In the genomic region with DNA sequence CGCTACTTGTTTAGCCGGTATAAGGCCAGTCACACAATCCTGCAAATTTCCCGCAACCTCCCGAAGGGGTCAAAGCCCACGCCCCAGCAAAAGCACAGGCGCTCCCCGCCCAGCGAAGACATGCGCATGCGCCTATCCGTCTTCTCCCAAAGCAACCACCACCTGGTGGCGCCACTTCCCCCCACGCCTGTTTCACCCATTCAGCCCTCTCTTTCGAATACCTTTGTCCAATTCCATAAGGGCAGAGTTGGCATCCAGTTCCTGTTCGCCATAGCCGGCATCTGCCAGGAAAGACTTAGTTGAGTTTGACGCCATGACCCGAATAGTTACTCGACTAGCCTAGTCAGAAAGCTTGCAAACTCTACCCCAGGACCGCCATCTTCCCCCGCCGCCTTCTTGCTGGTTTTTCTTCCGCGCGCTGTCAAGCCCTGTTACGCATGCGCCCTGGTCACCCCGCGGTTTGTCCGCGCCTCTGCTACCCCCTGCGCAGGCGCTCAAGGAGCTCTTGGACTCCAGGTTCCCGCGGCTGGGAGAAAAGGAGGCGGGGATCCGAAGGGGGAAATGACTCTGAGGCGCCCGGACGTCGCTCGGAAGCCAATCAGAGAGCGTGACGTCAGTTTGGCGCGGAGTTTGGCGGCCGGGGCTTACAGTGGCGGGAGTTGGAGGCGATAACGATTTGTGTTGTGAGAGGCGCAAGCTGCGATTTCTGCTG, we compare ENCODE assay signal across 1 cellular context.
A peak's percentile ranks its signal among the peaks of the same experiment; 100 is the strongest.
TF ChIP-seq lines count a peak whose summit lies in the region.

A gene with protein sequence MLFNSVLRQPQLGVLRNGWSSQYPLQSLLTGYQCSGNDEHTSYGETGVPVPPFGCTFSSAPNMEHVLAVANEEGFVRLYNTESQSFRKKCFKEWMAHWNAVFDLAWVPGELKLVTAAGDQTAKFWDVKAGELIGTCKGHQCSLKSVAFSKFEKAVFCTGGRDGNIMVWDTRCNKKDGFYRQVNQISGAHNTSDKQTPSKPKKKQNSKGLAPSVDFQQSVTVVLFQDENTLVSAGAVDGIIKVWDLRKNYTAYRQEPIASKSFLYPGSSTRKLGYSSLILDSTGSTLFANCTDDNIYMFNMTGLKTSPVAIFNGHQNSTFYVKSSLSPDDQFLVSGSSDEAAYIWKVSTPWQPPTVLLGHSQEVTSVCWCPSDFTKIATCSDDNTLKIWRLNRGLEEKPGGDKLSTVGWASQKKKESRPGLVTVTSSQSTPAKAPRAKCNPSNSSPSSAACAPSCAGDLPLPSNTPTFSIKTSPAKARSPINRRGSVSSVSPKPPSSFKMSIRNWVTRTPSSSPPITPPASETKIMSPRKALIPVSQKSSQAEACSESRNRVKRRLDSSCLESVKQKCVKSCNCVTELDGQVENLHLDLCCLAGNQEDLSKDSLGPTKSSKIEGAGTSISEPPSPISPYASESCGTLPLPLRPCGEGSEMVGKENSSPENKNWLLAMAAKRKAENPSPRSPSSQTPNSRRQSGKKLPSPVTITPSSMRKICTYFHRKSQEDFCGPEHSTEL (plus strand): TSS at position 626 of the 712 bp plus-strand sequence. CDS start 143 bp downstream, outside the sequence.
A gene with protein sequence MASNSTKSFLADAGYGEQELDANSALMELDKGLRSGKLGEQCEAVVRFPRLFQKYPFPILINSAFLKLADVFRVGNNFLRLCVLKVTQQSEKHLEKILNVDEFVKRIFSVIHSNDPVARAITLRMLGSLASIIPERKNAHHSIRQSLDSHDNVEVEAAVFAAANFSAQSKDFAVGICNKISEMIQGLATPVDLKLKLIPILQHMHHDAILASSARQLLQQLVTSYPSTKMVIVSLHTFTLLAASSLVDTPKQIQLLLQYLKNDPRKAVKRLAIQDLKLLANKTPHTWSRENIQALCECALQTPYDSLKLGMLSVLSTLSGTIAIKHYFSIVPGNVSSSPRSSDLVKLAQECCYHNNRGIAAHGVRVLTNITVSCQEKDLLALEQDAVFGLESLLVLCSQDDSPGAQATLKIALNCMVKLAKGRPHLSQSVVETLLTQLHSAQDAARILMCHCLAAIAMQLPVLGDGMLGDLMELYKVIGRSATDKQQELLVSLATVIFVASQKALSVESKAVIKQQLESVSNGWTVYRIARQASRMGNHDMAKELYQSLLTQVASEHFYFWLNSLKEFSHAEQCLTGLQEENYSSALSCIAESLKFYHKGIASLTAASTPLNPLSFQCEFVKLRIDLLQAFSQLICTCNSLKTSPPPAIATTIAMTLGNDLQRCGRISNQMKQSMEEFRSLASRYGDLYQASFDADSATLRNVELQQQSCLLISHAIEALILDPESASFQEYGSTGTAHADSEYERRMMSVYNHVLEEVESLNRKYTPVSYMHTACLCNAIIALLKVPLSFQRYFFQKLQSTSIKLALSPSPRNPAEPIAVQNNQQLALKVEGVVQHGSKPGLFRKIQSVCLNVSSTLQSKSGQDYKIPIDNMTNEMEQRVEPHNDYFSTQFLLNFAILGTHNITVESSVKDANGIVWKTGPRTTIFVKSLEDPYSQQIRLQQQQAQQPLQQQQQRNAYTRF (minus strand): TSS at position 435 of the 712 bp plus-strand sequence. CDS start 120 bp downstream, at position 315.

TF ChIP-seq in H1, 55 proteins besides CTCF, POLR2A, EP300 and RAD21:
- peak; percentile 96 for TF ChIP-seq PHF8 (conservative IDR thresholded peaks at IDR 0.05; ENCODE audit: low read depth, low read length)
- TF ChIP-seq RBBP5 (IDR thresholded peaks at IDR 0.05; ENCODE audit: borderline replicate concordance, low read depth, low read length) = 0 out of 2 replicates have a peak, but pooled peaks have one; percentile 20
- no peak for TF ChIP-seq KDM5A (IDR thresholded peaks at IDR 0.05; ENCODE audit: low read length)
- TF ChIP-seq FOSL1 (IDR thresholded peaks at IDR 0.05; ENCODE audit: insufficient read depth, low read depth, low read length) = no peak
- no peak for TF ChIP-seq MAFK (IDR thresholded peaks at IDR 0.05; ENCODE audit: low read depth, low read length)
- TF ChIP-seq SIRT6 (IDR thresholded peaks at IDR 0.05; ENCODE audit: low read length) = no peak
- TF ChIP-seq NRF1 (IDR thresholded peaks at IDR 0.05; ENCODE audit: low read depth, low read length) = peak; percentile 98
- TF ChIP-seq TEAD4 (IDR thresholded peaks at IDR 0.05; ENCODE audit: low read depth, low read length) = peak; percentile 15; the same call in 1 of the 2 replicates
- peak; percentile 74; a peak in 2 of 4 replicates for TF ChIP-seq SIN3A (conservative IDR thresholded peaks at IDR 0.05 in 1 of 2, IDR thresholded peaks at IDR 0.05 in 1 of 2; ENCODE audit: low read depth in 1 of 2, low read length in 2 of 2)
- TF ChIP-seq SP1 (IDR thresholded peaks at IDR 0.05; ENCODE audit: low read depth, low read length) = 0 out of 2 replicates have a peak, but pooled peaks have one; percentile 17
- TF ChIP-seq SRF (IDR thresholded peaks at IDR 0.05; ENCODE audit: low read depth, low read length) = no peak
- TF ChIP-seq, protein P1, sequence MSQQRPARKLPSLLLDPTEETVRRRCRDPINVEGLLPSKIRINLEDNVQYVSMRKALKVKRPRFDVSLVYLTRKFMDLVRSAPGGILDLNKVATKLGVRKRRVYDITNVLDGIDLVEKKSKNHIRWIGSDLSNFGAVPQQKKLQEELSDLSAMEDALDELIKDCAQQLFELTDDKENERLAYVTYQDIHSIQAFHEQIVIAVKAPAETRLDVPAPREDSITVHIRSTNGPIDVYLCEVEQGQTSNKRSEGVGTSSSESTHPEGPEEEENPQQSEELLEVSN (IDR thresholded peaks at IDR 0.05) = peak; percentile 54
- no peak for TF ChIP-seq ZNF274 (IDR thresholded peaks at IDR 0.05; ENCODE audit: borderline replicate concordance, extremely low read depth, low read length)
- TF ChIP-seq BCL11A (IDR thresholded peaks at IDR 0.05; ENCODE audit: low read depth in 2 of 2, low read length in 2 of 2) = no peak
- peak; percentile 94 for TF ChIP-seq POLR2AphosphoS5 (IDR thresholded peaks at IDR 0.05; ENCODE audit: low read depth, low read length)
- TF ChIP-seq CBX8 (IDR thresholded peaks at IDR 0.05; ENCODE audit: borderline replicate concordance, low read depth, low read length) = no peak
- peak; percentile 90 for TF ChIP-seq CREB1 (IDR thresholded peaks at IDR 0.05)
- no peak for TF ChIP-seq ASH2L (IDR thresholded peaks at IDR 0.05; ENCODE audit: low read length)
- peak; percentile 61 to 86; a peak in 2 of 4 replicates for TF ChIP-seq HDAC2 (IDR thresholded peaks at IDR 0.05; ENCODE audit: borderline replicate concordance in 1 of 2, low read depth in 2 of 2, low read length in 2 of 2)
- 0 out of 2 replicates have a peak, but pooled peaks have one; percentile 49 for TF ChIP-seq ATF2 (IDR thresholded peaks at IDR 0.05; ENCODE audit: low read length)
- peak; percentile 90 for TF ChIP-seq BACH1 (IDR thresholded peaks at IDR 0.05; ENCODE audit: low read length)
- peak; percentile 79 for TF ChIP-seq TAF7 (optimal IDR thresholded peaks at IDR 0.05; ENCODE audit: borderline replicate concordance, low read depth, low read length)
- TF ChIP-seq SAP30 (IDR thresholded peaks at IDR 0.05; ENCODE audit: insufficient read depth, insufficient replicate concordance, low read length) = peak; percentile 34
- 0 out of 2 replicates have a peak, but pooled peaks have one; percentile 31 for TF ChIP-seq TCF12 (IDR thresholded peaks at IDR 0.05; ENCODE audit: low read depth, low read length)
- TF ChIP-seq CHD2 (IDR thresholded peaks at IDR 0.05; ENCODE audit: low read length) = no peak
- TF ChIP-seq TAF1 (IDR thresholded peaks at IDR 0.05; ENCODE audit: low read depth, low read length) = peak; percentile 89
- no peak for TF ChIP-seq CEBPB (IDR thresholded peaks at IDR 0.05; ENCODE audit: low read depth, low read length)
- TF ChIP-seq TBP (IDR thresholded peaks at IDR 0.05; ENCODE audit: low read depth, low read length) = peak; percentile 85
- TF ChIP-seq CTBP2 (IDR thresholded peaks at IDR 0.05; ENCODE audit: borderline replicate concordance, insufficient read depth, insufficient read length, low read length) = no peak
- peak; percentile 85 for TF ChIP-seq MAX (IDR thresholded peaks at IDR 0.05)
- peak; percentile 94 for TF ChIP-seq YY1 (IDR thresholded peaks at IDR 0.05; ENCODE audit: low read depth, low read length)
- peak; percentile 28; the same call in 1 of the 2 replicates for TF ChIP-seq SP4 (IDR thresholded peaks at IDR 0.05; ENCODE audit: low read length)
